In the genomic region with DNA sequence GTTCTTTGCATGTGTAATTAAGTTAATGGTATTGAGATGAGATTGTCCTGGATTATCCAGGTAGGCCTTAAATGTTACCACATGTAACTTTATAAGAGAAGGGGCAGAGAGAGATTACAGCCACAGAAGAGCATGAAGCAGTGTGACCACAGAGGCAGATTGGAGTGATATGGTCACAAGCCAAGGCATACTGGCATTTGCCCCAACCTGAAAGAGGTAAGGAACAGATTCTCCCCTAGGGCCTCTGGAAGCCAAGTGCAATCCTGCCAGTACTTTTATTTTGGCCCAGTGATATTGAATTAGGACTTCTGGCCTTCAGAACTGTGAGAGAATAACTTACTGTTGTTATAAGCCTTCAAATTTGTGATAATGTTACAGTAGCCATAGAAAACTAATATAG, we compare ENCODE assay signal across 2 cellular contexts.
TF ChIP-seq lines count a peak whose summit lies in the region.

No MANE protein-coding gene starts in this region.

TF ChIP-seq in SK-N-SH, 30 proteins besides CTCF, POLR2A, EP300 and RAD21:
- TF ChIP-seq GABPA (IDR thresholded peaks at IDR 0.05; ENCODE audit: low read depth) (no peak), RCOR1 (IDR thresholded peaks at IDR 0.05; ENCODE audit: low read length) (0 out of 2 replicates have a peak, but pooled peaks have one; percentile 16), EZH2phosphoT487 (IDR thresholded peaks at IDR 0.05; ENCODE audit: borderline replicate concordance, low read depth) (no peak)
TF ChIP-seq in SK-N-SH: peak in this region for 1.

TF ChIP-seq in SK-N-SH treated with all-trans-retinoic acid at 6 μM for 48 hours, 23 proteins besides CTCF, POLR2A, EP300 and RAD21:
- TF ChIP-seq ZFP3 (CRISPR knock-in tag; IDR thresholded peaks at IDR 0.05), result no peak
- TF ChIP-seq, protein P1, sequence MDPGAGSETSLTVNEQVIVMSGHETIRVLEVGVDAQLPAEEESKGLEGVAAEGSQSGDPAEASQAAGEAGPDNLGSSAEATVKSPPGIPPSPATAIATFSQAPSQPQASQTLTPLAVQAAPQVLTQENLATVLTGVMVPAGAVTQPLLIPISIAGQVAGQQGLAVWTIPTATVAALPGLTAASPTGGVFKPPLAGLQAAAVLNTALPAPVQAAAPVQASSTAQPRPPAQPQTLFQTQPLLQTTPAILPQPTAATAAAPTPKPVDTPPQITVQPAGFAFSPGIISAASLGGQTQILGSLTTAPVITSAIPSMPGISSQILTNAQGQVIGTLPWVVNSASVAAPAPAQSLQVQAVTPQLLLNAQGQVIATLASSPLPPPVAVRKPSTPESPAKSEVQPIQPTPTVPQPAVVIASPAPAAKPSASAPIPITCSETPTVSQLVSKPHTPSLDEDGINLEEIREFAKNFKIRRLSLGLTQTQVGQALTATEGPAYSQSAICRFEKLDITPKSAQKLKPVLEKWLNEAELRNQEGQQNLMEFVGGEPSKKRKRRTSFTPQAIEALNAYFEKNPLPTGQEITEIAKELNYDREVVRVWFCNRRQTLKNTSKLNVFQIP (CRISPR knock-in tag; IDR thresholded peaks at IDR 0.05; ENCODE audit: borderline replicate concordance, low read depth), result no peak
- no peak for TF ChIP-seq ZFP30 (CRISPR knock-in tag; IDR thresholded peaks at IDR 0.05)
- TF ChIP-seq ARNTL (CRISPR knock-in tag; IDR thresholded peaks at IDR 0.05; ENCODE audit: borderline replicate concordance, low read depth), result no peak
- no peak for TF ChIP-seq PPARA (CRISPR knock-in tag; IDR thresholded peaks at IDR 0.05; ENCODE audit: borderline replicate concordance)
- no peak for TF ChIP-seq ISL1 (CRISPR knock-in tag; IDR thresholded peaks at IDR 0.05)
- no peak for TF ChIP-seq BACH2 (CRISPR knock-in tag; IDR thresholded peaks at IDR 0.05; ENCODE audit: borderline replicate concordance)
- no peak for TF ChIP-seq ZNF8 (CRISPR knock-in tag; IDR thresholded peaks at IDR 0.05)
- no peak for TF ChIP-seq SNAI2 (CRISPR knock-in tag; IDR thresholded peaks at IDR 0.05)
- TF ChIP-seq TCF4 (CRISPR knock-in tag; IDR thresholded peaks at IDR 0.05; ENCODE audit: borderline replicate concordance), result no peak
- TF ChIP-seq RARB (CRISPR knock-in tag; IDR thresholded peaks at IDR 0.05), result no peak
- TF ChIP-seq, protein P2, sequence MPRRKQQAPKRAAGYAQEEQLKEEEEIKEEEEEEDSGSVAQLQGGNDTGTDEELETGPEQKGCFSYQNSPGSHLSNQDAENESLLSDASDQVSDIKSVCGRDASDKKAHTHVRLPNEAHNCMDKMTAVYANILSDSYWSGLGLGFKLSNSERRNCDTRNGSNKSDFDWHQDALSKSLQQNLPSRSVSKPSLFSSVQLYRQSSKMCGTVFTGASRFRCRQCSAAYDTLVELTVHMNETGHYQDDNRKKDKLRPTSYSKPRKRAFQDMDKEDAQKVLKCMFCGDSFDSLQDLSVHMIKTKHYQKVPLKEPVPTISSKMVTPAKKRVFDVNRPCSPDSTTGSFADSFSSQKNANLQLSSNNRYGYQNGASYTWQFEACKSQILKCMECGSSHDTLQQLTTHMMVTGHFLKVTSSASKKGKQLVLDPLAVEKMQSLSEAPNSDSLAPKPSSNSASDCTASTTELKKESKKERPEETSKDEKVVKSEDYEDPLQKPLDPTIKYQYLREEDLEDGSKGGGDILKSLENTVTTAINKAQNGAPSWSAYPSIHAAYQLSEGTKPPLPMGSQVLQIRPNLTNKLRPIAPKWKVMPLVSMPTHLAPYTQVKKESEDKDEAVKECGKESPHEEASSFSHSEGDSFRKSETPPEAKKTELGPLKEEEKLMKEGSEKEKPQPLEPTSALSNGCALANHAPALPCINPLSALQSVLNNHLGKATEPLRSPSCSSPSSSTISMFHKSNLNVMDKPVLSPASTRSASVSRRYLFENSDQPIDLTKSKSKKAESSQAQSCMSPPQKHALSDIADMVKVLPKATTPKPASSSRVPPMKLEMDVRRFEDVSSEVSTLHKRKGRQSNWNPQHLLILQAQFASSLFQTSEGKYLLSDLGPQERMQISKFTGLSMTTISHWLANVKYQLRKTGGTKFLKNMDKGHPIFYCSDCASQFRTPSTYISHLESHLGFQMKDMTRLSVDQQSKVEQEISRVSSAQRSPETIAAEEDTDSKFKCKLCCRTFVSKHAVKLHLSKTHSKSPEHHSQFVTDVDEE (CRISPR knock-in tag; IDR thresholded peaks at IDR 0.05), result no peak
- no peak for TF ChIP-seq OSR1 (CRISPR knock-in tag; IDR thresholded peaks at IDR 0.05)
- no peak for TF ChIP-seq TOX (CRISPR knock-in tag; IDR thresholded peaks at IDR 0.05; ENCODE audit: borderline replicate concordance)
- TF ChIP-seq ESRRG (CRISPR knock-in tag; IDR thresholded peaks at IDR 0.05), result no peak
- no peak for TF ChIP-seq ZC3H10 (CRISPR knock-in tag; IDR thresholded peaks at IDR 0.05)
- TF ChIP-seq, protein P3, sequence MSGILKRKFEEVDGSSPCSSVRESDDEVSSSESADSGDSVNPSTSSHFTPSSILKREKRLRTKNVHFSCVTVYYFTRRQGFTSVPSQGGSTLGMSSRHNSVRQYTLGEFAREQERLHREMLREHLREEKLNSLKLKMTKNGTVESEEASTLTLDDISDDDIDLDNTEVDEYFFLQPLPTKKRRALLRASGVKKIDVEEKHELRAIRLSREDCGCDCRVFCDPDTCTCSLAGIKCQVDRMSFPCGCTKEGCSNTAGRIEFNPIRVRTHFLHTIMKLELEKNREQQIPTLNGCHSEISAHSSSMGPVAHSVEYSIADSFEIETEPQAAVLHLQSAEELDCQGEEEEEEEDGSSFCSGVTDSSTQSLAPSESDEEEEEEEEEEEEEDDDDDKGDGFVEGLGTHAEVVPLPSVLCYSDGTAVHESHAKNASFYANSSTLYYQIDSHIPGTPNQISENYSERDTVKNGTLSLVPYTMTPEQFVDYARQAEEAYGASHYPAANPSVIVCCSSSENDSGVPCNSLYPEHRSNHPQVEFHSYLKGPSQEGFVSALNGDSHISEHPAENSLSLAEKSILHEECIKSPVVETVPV (CRISPR knock-in tag; IDR thresholded peaks at IDR 0.05), result no peak
- TF ChIP-seq GLIS3 (CRISPR knock-in tag; IDR thresholded peaks at IDR 0.05), result no peak
